1 cellular context compared by ENCODE assay signal in genomic region chr20:31674895-31675827, GRCh38.
TF ChIP-seq lines count a peak whose summit lies in the region.

No MANE protein-coding gene starts in this region.

TF ChIP-seq in IMR-90, 13 proteins besides CTCF, POLR2A, EP300 and RAD21 (continued from another document):
- TF ChIP-seq MXI1 (IDR thresholded peaks at IDR 0.05; ENCODE audit: borderline replicate concordance, low read depth, low read length) (no peak), BHLHE40 (IDR thresholded peaks at IDR 0.05; ENCODE audit: low read depth, low read length) (no peak), CHD1 (IDR thresholded peaks at IDR 0.05; ENCODE audit: low read depth, low read length) (no peak), RFX5 (IDR thresholded peaks at IDR 0.05; ENCODE audit: low read depth, low read length) (no peak), SMC3 (IDR thresholded peaks at IDR 0.05; ENCODE audit: low read depth, low read length) (no peak), MAFK (IDR thresholded peaks at IDR 0.05; ENCODE audit: low read depth, low read length) (no peak), CEBPB (IDR thresholded peaks at IDR 0.05; ENCODE audit: low read depth, low read length) (no peak), RCOR1 (IDR thresholded peaks at IDR 0.05; ENCODE audit: insufficient replicate concordance, low read length) (no peak)
